ENCODE assay signal across 1 cellular context in genomic region chr11:13336246-13336873, GRCh38.
TF ChIP-seq lines count a peak whose summit lies in the region.

No MANE protein-coding gene starts in this region.

TF ChIP-seq in WTC11, 78 proteins besides CTCF, POLR2A, EP300 and RAD21 (continued from another document):
- no peak for TF ChIP-seq ARID4B (CRISPR knock-in tag; IDR thresholded peaks at IDR 0.05; ENCODE audit: borderline replicate concordance)
- no peak for TF ChIP-seq NFYB (CRISPR knock-in tag; conservative IDR thresholded peaks at IDR 0.05; ENCODE audit: low read depth)
- no peak for TF ChIP-seq TEAD1 (CRISPR knock-in tag; IDR thresholded peaks at IDR 0.05)
- TF ChIP-seq RORB (CRISPR knock-in tag; IDR thresholded peaks at IDR 0.05) = no peak
- no peak for TF ChIP-seq ELF4 (CRISPR knock-in tag; IDR thresholded peaks at IDR 0.05; ENCODE audit: low read depth)
- no peak for TF ChIP-seq PREB (CRISPR knock-in tag; IDR thresholded peaks at IDR 0.05; ENCODE audit: borderline replicate concordance)
- TF ChIP-seq NR1H2 (CRISPR knock-in tag; IDR thresholded peaks at IDR 0.05) = no peak
